ENCODE assay signal across 1 cellular context in the genomic region with DNA sequence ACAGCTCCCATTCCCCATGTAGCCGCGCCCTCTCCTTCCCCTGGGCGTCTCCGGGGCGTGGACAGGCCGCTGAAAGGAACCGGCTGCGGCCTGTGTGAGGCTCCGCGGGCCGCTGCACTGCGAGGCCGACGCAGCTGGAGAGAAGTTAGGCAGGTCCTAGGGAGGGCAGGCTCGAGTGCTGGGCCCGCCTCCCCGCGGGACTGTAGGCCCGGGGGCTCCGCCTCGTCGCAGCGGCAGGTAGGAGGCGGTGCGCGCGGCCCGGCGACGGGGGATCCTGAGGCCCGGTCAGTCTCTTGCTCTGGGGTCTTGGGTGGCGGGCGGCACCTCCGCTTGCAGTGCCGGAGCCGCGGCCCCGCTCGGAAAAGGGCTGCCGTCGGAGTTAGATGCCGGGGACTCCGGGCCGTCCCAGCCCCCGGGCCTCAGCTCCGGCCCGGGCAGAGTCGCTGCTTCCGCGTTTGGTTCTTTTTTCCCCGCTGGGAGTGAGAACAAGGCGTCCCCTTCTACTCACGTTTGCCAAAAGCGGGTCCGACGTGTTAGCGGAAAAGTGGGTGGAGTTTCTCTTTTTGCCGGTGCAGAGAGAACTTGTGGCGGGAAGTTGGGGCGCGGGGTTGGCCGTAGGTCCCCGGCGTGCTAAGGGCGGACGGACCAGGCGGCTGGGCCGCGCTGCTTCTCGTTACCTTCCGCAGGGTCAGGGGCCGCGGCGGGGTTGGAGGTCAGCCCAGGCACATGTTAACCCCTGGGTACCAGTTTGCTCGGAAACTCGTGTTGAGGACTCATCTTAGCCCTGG.
A peak's percentile ranks its signal among the peaks of the same experiment; 100 is the strongest.
TF ChIP-seq lines count a peak whose summit lies in the region.

A gene (plus strand): TSS at position 222 of the 788 bp plus-strand sequence. CDS start 2,026 bp downstream, outside the sequence.

TF ChIP-seq in GM12878, 131 proteins besides CTCF, POLR2A, EP300 and RAD21 (continued from another document and continues in another):
- TF ChIP-seq, protein P1, sequence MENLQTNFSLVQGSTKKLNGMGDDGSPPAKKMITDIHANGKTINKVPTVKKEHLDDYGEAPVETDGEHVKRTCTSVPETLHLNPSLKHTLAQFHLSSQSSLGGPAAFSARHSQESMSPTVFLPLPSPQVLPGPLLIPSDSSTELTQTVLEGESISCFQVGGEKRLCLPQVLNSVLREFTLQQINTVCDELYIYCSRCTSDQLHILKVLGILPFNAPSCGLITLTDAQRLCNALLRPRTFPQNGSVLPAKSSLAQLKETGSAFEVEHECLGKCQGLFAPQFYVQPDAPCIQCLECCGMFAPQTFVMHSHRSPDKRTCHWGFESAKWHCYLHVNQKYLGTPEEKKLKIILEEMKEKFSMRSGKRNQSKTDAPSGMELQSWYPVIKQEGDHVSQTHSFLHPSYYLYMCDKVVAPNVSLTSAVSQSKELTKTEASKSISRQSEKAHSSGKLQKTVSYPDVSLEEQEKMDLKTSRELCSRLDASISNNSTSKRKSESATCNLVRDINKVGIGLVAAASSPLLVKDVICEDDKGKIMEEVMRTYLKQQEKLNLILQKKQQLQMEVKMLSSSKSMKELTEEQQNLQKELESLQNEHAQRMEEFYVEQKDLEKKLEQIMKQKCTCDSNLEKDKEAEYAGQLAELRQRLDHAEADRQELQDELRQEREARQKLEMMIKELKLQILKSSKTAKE (IDR thresholded peaks at IDR 0.05; ENCODE audit: low read depth, poor library complexity, severe bottlenecking), result peak; percentile 8
- TF ChIP-seq CREM (IDR thresholded peaks at IDR 0.05; ENCODE audit: low read depth), result peak; percentile 39; the same call in 1 of the 2 replicates
- TF ChIP-seq NFYA (IDR thresholded peaks at IDR 0.05; ENCODE audit: borderline replicate concordance, low read depth, low read length), result no peak
- no peak for TF ChIP-seq BRCA1 (IDR thresholded peaks at IDR 0.05; ENCODE audit: low read depth, low read length)
- TF ChIP-seq SRF (IDR thresholded peaks at IDR 0.05; ENCODE audit: low read depth in 2 of 2, low read length in 2 of 2), result 0 out of 4 replicates have a peak, but pooled peaks have one; percentile 15 to 28
- TF ChIP-seq, protein P2, sequence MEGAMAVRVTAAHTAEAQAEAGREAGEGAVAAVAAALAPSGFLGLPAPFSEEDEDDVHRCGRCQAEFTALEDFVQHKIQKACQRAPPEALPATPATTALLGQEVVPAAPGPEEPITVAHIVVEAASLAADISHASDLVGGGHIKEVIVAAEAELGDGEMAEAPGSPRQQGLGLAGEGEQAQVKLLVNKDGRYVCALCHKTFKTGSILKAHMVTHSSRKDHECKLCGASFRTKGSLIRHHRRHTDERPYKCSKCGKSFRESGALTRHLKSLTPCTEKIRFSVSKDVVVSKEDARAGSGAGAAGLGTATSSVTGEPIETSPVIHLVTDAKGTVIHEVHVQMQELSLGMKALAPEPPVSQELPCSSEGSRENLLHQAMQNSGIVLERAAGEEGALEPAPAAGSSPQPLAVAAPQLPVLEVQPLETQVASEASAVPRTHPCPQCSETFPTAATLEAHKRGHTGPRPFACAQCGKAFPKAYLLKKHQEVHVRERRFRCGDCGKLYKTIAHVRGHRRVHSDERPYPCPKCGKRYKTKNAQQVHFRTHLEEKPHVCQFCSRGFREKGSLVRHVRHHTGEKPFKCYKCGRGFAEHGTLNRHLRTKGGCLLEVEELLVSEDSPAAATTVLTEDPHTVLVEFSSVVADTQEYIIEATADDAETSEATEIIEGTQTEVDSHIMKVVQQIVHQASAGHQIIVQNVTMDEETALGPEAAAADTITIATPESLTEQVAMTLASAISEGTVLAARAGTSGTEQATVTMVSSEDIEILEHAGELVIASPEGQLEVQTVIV (IDR thresholded peaks at IDR 0.05; ENCODE audit: borderline replicate concordance, partially characterized antibody), result peak; percentile 81
- TF ChIP-seq CREB1 (IDR thresholded peaks at IDR 0.05; ENCODE audit: low read depth), result peak; percentile 73
- TF ChIP-seq, protein P3, sequence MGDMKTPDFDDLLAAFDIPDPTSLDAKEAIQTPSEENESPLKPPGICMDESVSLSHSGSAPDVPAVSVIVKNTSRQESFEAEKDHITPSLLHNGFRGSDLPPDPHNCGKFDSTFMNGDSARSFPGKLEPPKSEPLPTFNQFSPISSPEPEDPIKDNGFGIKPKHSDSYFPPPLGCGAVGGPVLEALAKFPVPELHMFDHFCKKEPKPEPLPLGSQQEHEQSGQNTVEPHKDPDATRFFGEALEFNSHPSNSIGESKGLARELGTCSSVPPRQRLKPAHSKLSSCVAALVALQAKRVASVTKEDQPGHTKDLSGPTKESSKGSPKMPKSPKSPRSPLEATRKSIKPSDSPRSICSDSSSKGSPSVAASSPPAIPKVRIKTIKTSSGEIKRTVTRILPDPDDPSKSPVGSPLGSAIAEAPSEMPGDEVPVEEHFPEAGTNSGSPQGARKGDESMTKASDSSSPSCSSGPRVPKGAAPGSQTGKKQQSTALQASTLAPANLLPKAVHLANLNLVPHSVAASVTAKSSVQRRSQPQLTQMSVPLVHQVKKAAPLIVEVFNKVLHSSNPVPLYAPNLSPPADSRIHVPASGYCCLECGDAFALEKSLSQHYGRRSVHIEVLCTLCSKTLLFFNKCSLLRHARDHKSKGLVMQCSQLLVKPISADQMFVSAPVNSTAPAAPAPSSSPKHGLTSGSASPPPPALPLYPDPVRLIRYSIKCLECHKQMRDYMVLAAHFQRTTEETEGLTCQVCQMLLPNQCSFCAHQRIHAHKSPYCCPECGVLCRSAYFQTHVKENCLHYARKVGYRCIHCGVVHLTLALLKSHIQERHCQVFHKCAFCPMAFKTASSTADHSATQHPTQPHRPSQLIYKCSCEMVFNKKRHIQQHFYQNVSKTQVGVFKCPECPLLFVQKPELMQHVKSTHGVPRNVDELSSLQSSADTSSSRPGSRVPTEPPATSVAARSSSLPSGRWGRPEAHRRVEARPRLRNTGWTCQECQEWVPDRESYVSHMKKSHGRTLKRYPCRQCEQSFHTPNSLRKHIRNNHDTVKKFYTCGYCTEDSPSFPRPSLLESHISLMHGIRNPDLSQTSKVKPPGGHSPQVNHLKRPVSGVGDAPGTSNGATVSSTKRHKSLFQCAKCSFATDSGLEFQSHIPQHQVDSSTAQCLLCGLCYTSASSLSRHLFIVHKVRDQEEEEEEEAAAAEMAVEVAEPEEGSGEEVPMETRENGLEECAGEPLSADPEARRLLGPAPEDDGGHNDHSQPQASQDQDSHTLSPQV (IDR thresholded peaks at IDR 0.05), result no peak
- peak; percentile 95 for TF ChIP-seq TCF3 (IDR thresholded peaks at IDR 0.05; ENCODE audit: borderline replicate concordance, insufficient read depth, low read depth, low read length)
- TF ChIP-seq, protein P4, sequence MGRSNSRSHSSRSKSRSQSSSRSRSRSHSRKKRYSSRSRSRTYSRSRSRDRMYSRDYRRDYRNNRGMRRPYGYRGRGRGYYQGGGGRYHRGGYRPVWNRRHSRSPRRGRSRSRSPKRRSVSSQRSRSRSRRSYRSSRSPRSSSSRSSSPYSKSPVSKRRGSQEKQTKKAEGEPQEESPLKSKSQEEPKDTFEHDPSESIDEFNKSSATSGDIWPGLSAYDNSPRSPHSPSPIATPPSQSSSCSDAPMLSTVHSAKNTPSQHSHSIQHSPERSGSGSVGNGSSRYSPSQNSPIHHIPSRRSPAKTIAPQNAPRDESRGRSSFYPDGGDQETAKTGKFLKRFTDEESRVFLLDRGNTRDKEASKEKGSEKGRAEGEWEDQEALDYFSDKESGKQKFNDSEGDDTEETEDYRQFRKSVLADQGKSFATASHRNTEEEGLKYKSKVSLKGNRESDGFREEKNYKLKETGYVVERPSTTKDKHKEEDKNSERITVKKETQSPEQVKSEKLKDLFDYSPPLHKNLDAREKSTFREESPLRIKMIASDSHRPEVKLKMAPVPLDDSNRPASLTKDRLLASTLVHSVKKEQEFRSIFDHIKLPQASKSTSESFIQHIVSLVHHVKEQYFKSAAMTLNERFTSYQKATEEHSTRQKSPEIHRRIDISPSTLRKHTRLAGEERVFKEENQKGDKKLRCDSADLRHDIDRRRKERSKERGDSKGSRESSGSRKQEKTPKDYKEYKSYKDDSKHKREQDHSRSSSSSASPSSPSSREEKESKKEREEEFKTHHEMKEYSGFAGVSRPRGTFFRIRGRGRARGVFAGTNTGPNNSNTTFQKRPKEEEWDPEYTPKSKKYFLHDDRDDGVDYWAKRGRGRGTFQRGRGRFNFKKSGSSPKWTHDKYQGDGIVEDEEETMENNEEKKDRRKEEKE (IDR thresholded peaks at IDR 0.05), result no peak
- TF ChIP-seq CBFB (IDR thresholded peaks at IDR 0.05; ENCODE audit: low read depth), result no peak; the same call in none of the 2 replicates
- TF ChIP-seq SP1 (IDR thresholded peaks at IDR 0.05; ENCODE audit: low read depth, low read length), result peak; percentile 41
- TF ChIP-seq CHD2 (IDR thresholded peaks at IDR 0.05; ENCODE audit: borderline replicate concordance, low read depth, low read length), result peak; percentile 51; the same call in 1 of the 2 replicates
- TF ChIP-seq POLR2AphosphoS2 (IDR thresholded peaks at IDR 0.05; ENCODE audit: low read depth, low read length), result peak; percentile 90
- TF ChIP-seq, protein P5, sequence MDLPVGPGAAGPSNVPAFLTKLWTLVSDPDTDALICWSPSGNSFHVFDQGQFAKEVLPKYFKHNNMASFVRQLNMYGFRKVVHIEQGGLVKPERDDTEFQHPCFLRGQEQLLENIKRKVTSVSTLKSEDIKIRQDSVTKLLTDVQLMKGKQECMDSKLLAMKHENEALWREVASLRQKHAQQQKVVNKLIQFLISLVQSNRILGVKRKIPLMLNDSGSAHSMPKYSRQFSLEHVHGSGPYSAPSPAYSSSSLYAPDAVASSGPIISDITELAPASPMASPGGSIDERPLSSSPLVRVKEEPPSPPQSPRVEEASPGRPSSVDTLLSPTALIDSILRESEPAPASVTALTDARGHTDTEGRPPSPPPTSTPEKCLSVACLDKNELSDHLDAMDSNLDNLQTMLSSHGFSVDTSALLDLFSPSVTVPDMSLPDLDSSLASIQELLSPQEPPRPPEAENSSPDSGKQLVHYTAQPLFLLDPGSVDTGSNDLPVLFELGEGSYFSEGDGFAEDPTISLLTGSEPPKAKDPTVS (IDR thresholded peaks at IDR 0.05; ENCODE audit: low read depth, low read length), result no peak
- TF ChIP-seq, protein P6, sequence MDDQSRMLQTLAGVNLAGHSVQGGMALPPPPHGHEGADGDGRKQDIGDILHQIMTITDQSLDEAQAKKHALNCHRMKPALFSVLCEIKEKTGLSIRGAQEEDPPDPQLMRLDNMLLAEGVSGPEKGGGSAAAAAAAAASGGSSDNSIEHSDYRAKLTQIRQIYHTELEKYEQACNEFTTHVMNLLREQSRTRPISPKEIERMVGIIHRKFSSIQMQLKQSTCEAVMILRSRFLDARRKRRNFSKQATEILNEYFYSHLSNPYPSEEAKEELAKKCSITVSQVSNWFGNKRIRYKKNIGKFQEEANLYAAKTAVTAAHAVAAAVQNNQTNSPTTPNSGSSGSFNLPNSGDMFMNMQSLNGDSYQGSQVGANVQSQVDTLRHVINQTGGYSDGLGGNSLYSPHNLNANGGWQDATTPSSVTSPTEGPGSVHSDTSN (IDR thresholded peaks at IDR 0.05; ENCODE audit: insufficient replicate concordance, low read depth, low read length), result peak; percentile 80
- no peak for TF ChIP-seq IRF4 (IDR thresholded peaks at IDR 0.05; ENCODE audit: low read depth, low read length)
- TF ChIP-seq, protein P7, sequence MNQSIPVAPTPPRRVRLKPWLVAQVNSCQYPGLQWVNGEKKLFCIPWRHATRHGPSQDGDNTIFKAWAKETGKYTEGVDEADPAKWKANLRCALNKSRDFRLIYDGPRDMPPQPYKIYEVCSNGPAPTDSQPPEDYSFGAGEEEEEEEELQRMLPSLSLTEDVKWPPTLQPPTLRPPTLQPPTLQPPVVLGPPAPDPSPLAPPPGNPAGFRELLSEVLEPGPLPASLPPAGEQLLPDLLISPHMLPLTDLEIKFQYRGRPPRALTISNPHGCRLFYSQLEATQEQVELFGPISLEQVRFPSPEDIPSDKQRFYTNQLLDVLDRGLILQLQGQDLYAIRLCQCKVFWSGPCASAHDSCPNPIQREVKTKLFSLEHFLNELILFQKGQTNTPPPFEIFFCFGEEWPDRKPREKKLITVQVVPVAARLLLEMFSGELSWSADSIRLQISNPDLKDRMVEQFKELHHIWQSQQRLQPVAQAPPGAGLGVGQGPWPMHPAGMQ (IDR thresholded peaks at IDR 0.05; ENCODE audit: borderline replicate concordance), result no peak
- TF ChIP-seq FOXK2 (IDR thresholded peaks at IDR 0.05), result no peak
- no peak; the same call in 1 of the 2 replicates for TF ChIP-seq ATF7 (IDR thresholded peaks at IDR 0.05; ENCODE audit: low read depth)
- TF ChIP-seq CHD4 (IDR thresholded peaks at IDR 0.05), result no peak
- TF ChIP-seq TBL1XR1 (IDR thresholded peaks at IDR 0.05; ENCODE audit: low read depth, low read length), result no peak; the same call in 1 of the 2 replicates
- TF ChIP-seq SMAD1 (IDR thresholded peaks at IDR 0.05; ENCODE audit: low read depth, partially characterized antibody), result no peak
- TF ChIP-seq RFX5 (IDR thresholded peaks at IDR 0.05; ENCODE audit: low read depth, low read length), result no peak
- TF ChIP-seq, protein P8, sequence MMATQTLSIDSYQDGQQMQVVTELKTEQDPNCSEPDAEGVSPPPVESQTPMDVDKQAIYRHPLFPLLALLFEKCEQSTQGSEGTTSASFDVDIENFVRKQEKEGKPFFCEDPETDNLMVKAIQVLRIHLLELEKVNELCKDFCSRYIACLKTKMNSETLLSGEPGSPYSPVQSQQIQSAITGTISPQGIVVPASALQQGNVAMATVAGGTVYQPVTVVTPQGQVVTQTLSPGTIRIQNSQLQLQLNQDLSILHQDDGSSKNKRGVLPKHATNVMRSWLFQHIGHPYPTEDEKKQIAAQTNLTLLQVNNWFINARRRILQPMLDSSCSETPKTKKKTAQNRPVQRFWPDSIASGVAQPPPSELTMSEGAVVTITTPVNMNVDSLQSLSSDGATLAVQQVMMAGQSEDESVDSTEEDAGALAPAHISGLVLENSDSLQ (IDR thresholded peaks at IDR 0.05), result peak; percentile 60; the same call in 1 of the 2 replicates
- no peak; the same call in 1 of the 2 replicates for TF ChIP-seq NFIC (IDR thresholded peaks at IDR 0.05; ENCODE audit: low read depth, low read length)
- peak; percentile 15; the same call in 1 of the 2 replicates for TF ChIP-seq SPI1 (IDR thresholded peaks at IDR 0.05; ENCODE audit: borderline replicate concordance, insufficient read depth, low read depth, low read length)
- no peak for TF ChIP-seq BMI1 (IDR thresholded peaks at IDR 0.05; ENCODE audit: borderline replicate concordance)
- TF ChIP-seq ZNF207 (IDR thresholded peaks at IDR 0.05; ENCODE audit: borderline replicate concordance), result peak; percentile 47; the same call in 1 of the 2 replicates
- peak; percentile 18; the same call in 1 of the 2 replicates for TF ChIP-seq SMC3 (IDR thresholded peaks at IDR 0.05; ENCODE audit: borderline replicate concordance, low read length)
- TF ChIP-seq MEF2B (IDR thresholded peaks at IDR 0.05; ENCODE audit: partially characterized antibody, poor library complexity, severe bottlenecking), result peak; percentile 61
- TF ChIP-seq TAF1 (IDR thresholded peaks at IDR 0.05; ENCODE audit: borderline replicate concordance, low read depth, low read length), result peak; percentile 93
- TF ChIP-seq, protein P9, sequence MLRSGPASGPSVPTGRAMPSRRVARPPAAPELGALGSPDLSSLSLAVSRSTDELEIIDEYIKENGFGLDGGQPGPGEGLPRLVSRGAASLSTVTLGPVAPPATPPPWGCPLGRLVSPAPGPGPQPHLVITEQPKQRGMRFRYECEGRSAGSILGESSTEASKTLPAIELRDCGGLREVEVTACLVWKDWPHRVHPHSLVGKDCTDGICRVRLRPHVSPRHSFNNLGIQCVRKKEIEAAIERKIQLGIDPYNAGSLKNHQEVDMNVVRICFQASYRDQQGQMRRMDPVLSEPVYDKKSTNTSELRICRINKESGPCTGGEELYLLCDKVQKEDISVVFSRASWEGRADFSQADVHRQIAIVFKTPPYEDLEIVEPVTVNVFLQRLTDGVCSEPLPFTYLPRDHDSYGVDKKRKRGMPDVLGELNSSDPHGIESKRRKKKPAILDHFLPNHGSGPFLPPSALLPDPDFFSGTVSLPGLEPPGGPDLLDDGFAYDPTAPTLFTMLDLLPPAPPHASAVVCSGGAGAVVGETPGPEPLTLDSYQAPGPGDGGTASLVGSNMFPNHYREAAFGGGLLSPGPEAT (IDR thresholded peaks at IDR 0.05; ENCODE audit: low read depth), result 0 out of 2 replicates have a peak, but pooled peaks have one; percentile 41
- 0 out of 2 replicates have a peak, but pooled peaks have one; percentile 52 for TF ChIP-seq WRNIP1 (IDR thresholded peaks at IDR 0.05; ENCODE audit: borderline replicate concordance, low read depth, low read length)
